In the genomic region with DNA sequence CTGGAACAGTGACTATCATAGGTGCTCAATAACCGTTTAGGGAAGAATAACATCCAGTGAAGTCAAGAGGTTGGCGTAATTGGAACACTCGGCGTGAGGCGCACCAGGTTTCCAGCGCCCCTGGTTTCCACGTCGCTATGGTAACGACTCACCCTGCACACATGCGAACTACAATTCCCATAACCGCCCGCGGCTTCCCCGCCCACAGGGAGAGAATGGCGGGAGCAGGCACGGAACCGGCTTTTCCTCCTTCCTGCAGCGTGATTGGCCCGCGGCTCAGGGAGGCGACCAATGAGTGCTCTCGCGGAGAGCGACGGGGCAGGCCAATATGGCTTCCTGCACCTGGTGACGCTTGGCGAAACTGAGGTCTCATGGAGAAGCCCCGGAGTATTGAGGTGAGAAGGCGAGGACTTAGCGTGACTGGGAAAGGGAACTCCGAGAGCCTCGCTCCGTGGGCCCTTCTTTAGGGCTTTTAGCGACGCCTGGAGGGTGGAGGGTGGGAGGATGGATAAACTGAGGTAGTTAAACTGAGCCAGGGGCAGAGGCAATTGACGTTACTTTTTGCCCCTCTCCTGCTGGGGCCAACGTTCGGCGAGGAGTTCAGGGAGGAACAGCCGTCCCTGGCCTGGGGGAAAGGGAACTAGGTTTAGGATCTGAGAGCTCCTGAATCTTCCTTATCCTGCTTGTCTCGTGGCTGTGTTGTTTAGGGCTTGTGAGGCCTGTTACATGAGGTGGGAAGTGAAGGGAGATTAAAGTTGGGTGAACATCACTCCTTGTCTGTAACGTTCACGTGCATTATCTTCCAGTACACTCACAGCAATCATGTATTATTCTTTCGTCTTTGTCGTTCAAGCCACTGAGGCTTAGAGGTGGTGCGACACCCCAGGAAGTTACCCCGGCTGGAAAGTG, we compare ENCODE assay signal across 1 cellular context.
TF ChIP-seq lines count a peak whose summit lies in the region.

L3MBTL2 (plus strand) TSS at position 321 of the 909 bp plus-strand sequence; CDS start at position 372, 51 bp downstream.

TF ChIP-seq in HepG2, 621 proteins besides CTCF, POLR2A, EP300 and RAD21 (continued from another document and continues in another):
- no peak for TF ChIP-seq DMTF1 (CRISPR knock-in tag; IDR thresholded peaks at IDR 0.05)
- TF ChIP-seq SRSF9 (IDR thresholded peaks at IDR 0.05; ENCODE audit: borderline replicate concordance, insufficient read depth, low read depth, low read length, poor library complexity, severe bottlenecking), result no peak
- TF ChIP-seq GABPB1 (CRISPR knock-in tag; IDR thresholded peaks at IDR 0.05), result peak; percentile 92
- no peak for TF ChIP-seq PBX3 (CRISPR knock-in tag; IDR thresholded peaks at IDR 0.05; ENCODE audit: borderline replicate concordance)
- no peak for TF ChIP-seq CCDC6 (CRISPR knock-in tag; IDR thresholded peaks at IDR 0.05)
- TF ChIP-seq ZNF549 (CRISPR knock-in tag; IDR thresholded peaks at IDR 0.05), result no peak
- 0 out of 2 replicates have a peak, but pooled peaks have one; percentile 7 for TF ChIP-seq TSC22D2 (CRISPR knock-in tag; IDR thresholded peaks at IDR 0.05; ENCODE audit: borderline replicate concordance)
- TF ChIP-seq CREB1 (IDR thresholded peaks at IDR 0.05), result peak; percentile 81
- peak; percentile 94 for TF ChIP-seq CREB1 (CRISPR knock-in tag; IDR thresholded peaks at IDR 0.05)
- no peak for TF ChIP-seq HOXA7 (CRISPR knock-in tag; IDR thresholded peaks at IDR 0.05)
- no peak for TF ChIP-seq AHR (CRISPR knock-in tag; IDR thresholded peaks at IDR 0.05)
- TF ChIP-seq PHF20 (CRISPR knock-in tag; IDR thresholded peaks at IDR 0.05), result peak; percentile 83
- TF ChIP-seq, protein P1, sequence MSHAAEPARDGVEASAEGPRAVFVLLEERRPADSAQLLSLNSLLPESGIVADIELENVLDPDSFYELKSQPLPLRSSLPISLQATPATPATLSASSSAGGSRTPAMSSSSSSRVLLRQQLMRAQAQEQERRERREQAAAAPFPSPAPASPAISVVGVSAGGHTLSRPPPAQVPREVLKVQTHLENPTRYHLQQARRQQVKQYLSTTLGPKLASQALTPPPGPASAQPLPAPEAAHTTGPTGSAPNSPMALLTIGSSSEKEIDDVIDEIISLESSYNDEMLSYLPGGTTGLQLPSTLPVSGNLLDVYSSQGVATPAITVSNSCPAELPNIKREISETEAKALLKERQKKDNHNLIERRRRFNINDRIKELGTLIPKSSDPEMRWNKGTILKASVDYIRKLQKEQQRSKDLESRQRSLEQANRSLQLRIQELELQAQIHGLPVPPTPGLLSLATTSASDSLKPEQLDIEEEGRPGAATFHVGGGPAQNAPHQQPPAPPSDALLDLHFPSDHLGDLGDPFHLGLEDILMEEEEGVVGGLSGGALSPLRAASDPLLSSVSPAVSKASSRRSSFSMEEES (CRISPR knock-in tag; IDR thresholded peaks at IDR 0.05), result no peak; the same call in 1 of the 2 replicates
- TF ChIP-seq REXO4 (CRISPR knock-in tag; IDR thresholded peaks at IDR 0.05; ENCODE audit: borderline replicate concordance), result no peak
- TF ChIP-seq ZNF263 (CRISPR knock-in tag; IDR thresholded peaks at IDR 0.05), result no peak
- TF ChIP-seq AKNA (CRISPR knock-in tag; IDR thresholded peaks at IDR 0.05; ENCODE audit: borderline replicate concordance), result no peak
- TF ChIP-seq ZNF260 (CRISPR knock-in tag; IDR thresholded peaks at IDR 0.05; ENCODE audit: borderline replicate concordance, low read depth), result no peak
- TF ChIP-seq, protein P2, sequence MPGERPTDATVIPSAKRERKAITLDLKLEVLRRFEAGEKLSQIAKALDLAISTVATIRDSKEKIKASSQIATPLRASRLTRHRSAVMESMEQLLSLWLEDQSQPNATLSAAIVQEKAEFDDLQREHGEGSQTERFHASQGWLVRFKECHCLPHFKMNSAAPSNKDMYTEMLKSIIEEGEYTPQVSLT (CRISPR knock-in tag; IDR thresholded peaks at IDR 0.05; ENCODE audit: borderline replicate concordance, low read depth), result no peak
- TF ChIP-seq ZNF710 (CRISPR knock-in tag; IDR thresholded peaks at IDR 0.05; ENCODE audit: borderline replicate concordance), result no peak; the same call in 1 of the 2 replicates
- TF ChIP-seq PLSCR1 (CRISPR knock-in tag; IDR thresholded peaks at IDR 0.05; ENCODE audit: borderline replicate concordance), result no peak
- TF ChIP-seq HOXA9 (CRISPR knock-in tag; IDR thresholded peaks at IDR 0.05; ENCODE audit: borderline replicate concordance), result no peak
- TF ChIP-seq ZGPAT (CRISPR knock-in tag; IDR thresholded peaks at IDR 0.05), result peak; percentile 77
- no peak for TF ChIP-seq ZNF589 (CRISPR knock-in tag; conservative IDR thresholded peaks at IDR 0.05)
- TF ChIP-seq ARID2 (CRISPR knock-in tag; IDR thresholded peaks at IDR 0.05; ENCODE audit: borderline replicate concordance), result no peak
- TF ChIP-seq DNMT3B (CRISPR knock-in tag; conservative IDR thresholded peaks at IDR 0.05), result peak; percentile 71; the same call in 1 of the 2 replicates
- TF ChIP-seq THRA (CRISPR knock-in tag; IDR thresholded peaks at IDR 0.05; ENCODE audit: borderline replicate concordance), result peak; percentile 57; the same call in 1 of the 2 replicates
- TF ChIP-seq ZNF24 (IDR thresholded peaks at IDR 0.05), result no peak
- TF ChIP-seq ZMYM4 (CRISPR knock-in tag; IDR thresholded peaks at IDR 0.05), result peak; percentile 68; the same call in 1 of the 2 replicates
- peak; percentile 58; the same call in 1 of the 2 replicates for TF ChIP-seq MED1 (CRISPR knock-in tag; IDR thresholded peaks at IDR 0.05)
- peak; percentile 70; the same call in 1 of the 2 replicates for TF ChIP-seq DMAP1 (CRISPR knock-in tag; IDR thresholded peaks at IDR 0.05)
- no peak for TF ChIP-seq ZNF383 (CRISPR knock-in tag; IDR thresholded peaks at IDR 0.05; ENCODE audit: borderline replicate concordance)
